ENCODE assay signal across 25 cellular contexts in genomic region chr22:26372890-26373289, GRCh38.
"Had no signal": no experiment of that assay in that cellular context is flagged by ENCODE, and none has a peak within 500 bp of the region (broad histone marks: within the 10 kb centered on the region; RNA-seq: fewer than 3 reads in every experiment).

No MANE protein-coding gene starts in this region.

- H3K36me3 Mint-ChIP-seq: mesothelial cell of epicardium; natural killer cell; stimulated activated memory B cell treated with anti-CD40 and anti-IgM and Interleukin-4, amounts not matched to agents 10 μg/mL and 1 μg/mL and 100 μg/mL, for 72 hours had no signal

- ATAC-seq: heart right ventricle; natural killer cell; right lobe of liver; stimulated activated memory B cell treated with anti-CD40 and anti-IgM and Interleukin-4, amounts not matched to agents 10 μg/mL and 1 μg/mL and 100 μg/mL, for 72 hours; stimulated activated naive CD8-positive, alpha-beta T cell treated with anti-CD3 and anti-CD28 coated beads, Interleukin-15, amount 100 ng/mL, for 72 hours had no signal

- H3K36me3 ChIP-seq: heart right ventricle, left ventricle myocardium inferior, right atrium auricular region, right lobe of liver, tibial nerve, upper lobe of left lung had no signal

- H3K27ac Mint-ChIP-seq: mesothelial cell of epicardium; natural killer cell; nephron progenitor cell; progenitor cell of endocrine pancreas; stimulated activated memory B cell treated with anti-CD40 and anti-IgM and Interleukin-4, amounts not matched to agents 10 μg/mL and 1 μg/mL and 100 μg/mL, for 72 hours; stimulated activated naive CD8-positive, alpha-beta T cell treated with anti-CD3 and anti-CD28 coated beads, Interleukin-15, amount 100 ng/mL, for 72 hours had no signal

- H3K9me3 Mint-ChIP-seq: mesothelial cell of epicardium; natural killer cell; nephron progenitor cell; stimulated activated memory B cell treated with anti-CD40 and anti-IgM and Interleukin-4, amounts not matched to agents 10 μg/mL and 1 μg/mL and 100 μg/mL, for 72 hours; stimulated activated naive CD8-positive, alpha-beta T cell treated with anti-CD3 and anti-CD28 coated beads, Interleukin-15, amount 100 ng/mL, for 72 hours had no signal

- H3K27me3 ChIP-seq: hepatocyte, right atrium auricular region, right lobe of liver had no signal

- H3K4me3 Mint-ChIP-seq: mesothelial cell of epicardium; naive B cell; natural killer cell; nephron progenitor cell; stimulated activated memory B cell treated with anti-CD40 and anti-IgM and Interleukin-4, amounts not matched to agents 10 μg/mL and 1 μg/mL and 100 μg/mL, for 72 hours; stimulated activated naive CD8-positive, alpha-beta T cell treated with anti-CD3 and anti-CD28 coated beads, Interleukin-15, amount 100 ng/mL, for 72 hours had no signal

- DNase-seq: heart right ventricle; islet precursor cell; left ventricle myocardium inferior; mesendoderm; naive B cell; natural killer cell; nephron progenitor cell; right lobe of liver; stimulated activated CD4-positive, alpha-beta T cell treated with anti-CD3 and anti-CD28 coated beads, Interleukin-1b, Interleukin-23, amount 100 ng/mL, for 48 hours; stimulated activated CD4-positive, alpha-beta T cell treated with anti-CD3 and anti-CD28 coated beads, Interleukin-2, amount 100 ng/mL, for 48 hours; stimulated activated CD4-positive, alpha-beta T cell treated with anti-CD3 and anti-CD28 coated beads, Interleukin-4, amount 100 ng/mL, for 4 hours; stimulated activated CD8-positive, alpha-beta memory T cell treated with anti-CD3 and anti-CD28 coated beads, Interleukin-4, amount 100 ng/mL, for 48 hours; stimulated activated naive CD4-positive, alpha-beta T cell treated with Interleukin-2 at 50 U/mL for 16 hours; stimulated activated naive CD8-positive, alpha-beta T cell treated with anti-CD3 and anti-CD28 coated beads, Interleukin-15, amount 100 ng/mL, for 72 hours; substantia nigra; upper lobe of left lung had no signal

- H3K4me3 ChIP-seq: heart right ventricle, hepatocyte, left ventricle myocardium inferior, lung, right atrium auricular region, right lobe of liver, smooth muscle cell, tibial nerve, upper lobe of left lung had no signal

- H3K4me1 Mint-ChIP-seq: mesothelial cell of epicardium had no signal

- H3K27ac ChIP-seq: heart right ventricle, hepatocyte, left ventricle myocardium inferior, parathyroid adenoma, right atrium auricular region, right lobe of liver, tibial nerve, upper lobe of left lung had no signal

- H3K4me1 ChIP-seq: left ventricle myocardium inferior, parathyroid adenoma, right atrium auricular region, right lobe of liver, tibial nerve, upper lobe of left lung had no signal

- H3K9me3 ChIP-seq: heart right ventricle, left ventricle myocardium inferior, right atrium auricular region, right lobe of liver, tibial nerve, upper lobe of left lung had no signal
